ENCODE assay signal across 16 cellular contexts in the genomic region with DNA sequence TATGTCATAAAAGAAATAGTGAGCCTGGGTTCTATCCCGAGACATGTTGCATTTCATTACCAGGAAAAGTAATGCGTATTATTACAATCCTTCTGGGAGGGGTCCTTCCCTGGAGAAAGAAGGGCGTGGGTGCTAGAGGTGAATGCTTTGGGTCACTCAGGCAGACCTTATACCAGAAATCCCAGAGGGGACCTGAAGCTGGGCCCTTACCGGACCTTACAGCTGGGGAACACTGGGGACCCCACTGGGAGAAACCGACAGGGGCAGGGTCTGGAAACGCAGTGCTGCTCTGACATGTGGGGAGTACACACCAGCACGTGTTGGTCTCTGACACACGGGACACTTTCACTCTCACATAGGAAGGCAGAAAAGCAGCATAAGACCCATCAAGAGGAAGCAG.
DNase-seq lines count a peak whose midpoint lies in the region; ATAC-seq and TF ChIP-seq lines count a peak whose summit lies in the region.
"Had no signal": no experiment of that assay in that cellular context is flagged by ENCODE, and none has a peak within 500 bp of the region (broad histone marks: within the 10 kb centered on the region; RNA-seq: fewer than 3 reads in every experiment).

No MANE protein-coding gene starts in this region.

- 81 to 85% methylated on average over 8 of the region's 8 CpGs for WGBS in esophagus, 2 donors

- no peak for TF ChIP-seq CTCF in nephron (IDR thresholded peaks at IDR 0.05; ENCODE audit: unreplicated experiment in 3 of 3)

- H3K27ac ChIP-seq in esophagus (ENCODE audit: low read depth in 2 of 2, low read length in 1 of 2) (peak overlapping the region; percentile 34 to 37), subcutaneous abdominal adipose tissue (ENCODE audit: low read depth, low read length) (peak overlapping the region; percentile 85)
- H3K27ac ChIP-seq: 22Rv1 had no signal

- no peaks in the 10 kb centered on the region for H3K4me1 ChIP-seq in esophagus (ENCODE audit: control insufficient read depth in 2 of 2, insufficient read depth in 2 of 2, low read length in 1 of 2)
- peaks cover 17 to 67% (median 54%) of the 10 kb centered on the region in 5 donors for H3K4me1 ChIP-seq in subcutaneous abdominal adipose tissue (ENCODE audit: control insufficient read depth in 5 of 5, insufficient read depth in 5 of 5, low read length in 5 of 5)

- no peak overlapping the region for H3K4me3 Mint-ChIP-seq in T-helper 1 cell treated with Interleukin-12 subunit alpha and Interleukin-12 subunit beta and Interleukin-4 antibody, amounts not matched to agents 30 μg/mL and 1 μg/mL, for 36 hours
- peak overlapping the region in 1 of 3 experiments; percentile 55 for H3K4me3 Mint-ChIP-seq in nephron
- H3K4me3 Mint-ChIP-seq: activated naive CD8-positive, alpha-beta T cell treated with anti-CD3 and anti-CD28 coated beads, Interleukin-2, amount 10 ng/mL, durations not matched to agents 7 days and 5 days; CD14-positive monocyte had no signal

- H3K9me3 Mint-ChIP-seq in T-helper 1 cell treated with Interleukin-12 subunit alpha and Interleukin-12 subunit beta and Interleukin-4 antibody, amounts not matched to agents 30 μg/mL and 1 μg/mL, for 36 hours, result no peaks in the 10 kb centered on the region
- no peaks in the 10 kb centered on the region for H3K9me3 Mint-ChIP-seq in nephron
- H3K9me3 Mint-ChIP-seq: activated naive CD8-positive, alpha-beta T cell treated with anti-CD3 and anti-CD28 coated beads, Interleukin-2, amount 10 ng/mL, durations not matched to agents 7 days and 5 days had no signal

- H3K36me3 Mint-ChIP-seq in T-helper 1 cell treated with Interleukin-12 subunit alpha and Interleukin-12 subunit beta and Interleukin-4 antibody, amounts not matched to agents 30 μg/mL and 1 μg/mL, for 36 hours (ENCODE audit: low read depth), result peaks cover 2% of the 10 kb centered on the region
- H3K36me3 Mint-ChIP-seq in nephron (ENCODE audit: low read depth), result peaks cover 1% of the 10 kb centered on the region

- H3K36me3 ChIP-seq in esophagus (ENCODE audit: control insufficient read depth in 2 of 2, insufficient read depth in 2 of 2, low read length in 1 of 2) (no peaks in the 10 kb centered on the region), subcutaneous abdominal adipose tissue (ENCODE audit: control insufficient read depth in 5 of 5, insufficient read depth in 5 of 5, low read length in 5 of 5) (no peaks in the 10 kb centered on the region)

- DNase-seq in T-helper 1 cell (no peak), NCI-H82 treated with DMSO at 0.1 percent for 48 hours (lab: John Stamatoyannopoulos, UW; ENCODE audit: unreplicated experiment) (no peak), NCI-H2107 (lab: John Stamatoyannopoulos, UW) (no peak)
- DNase-seq: activated CD4-positive, alpha-beta T cell treated with anti-CD3 and anti-CD28 coated beads for 48 hours; activated naive CD8-positive, alpha-beta T cell treated with anti-CD3 and anti-CD28 coated beads, Interleukin-2, amount 10 ng/mL, durations not matched to agents 7 days and 5 days; DMS79; foreskin fibroblast; NCI-H146; NCI-H345 had no signal

- H3K9me3 ChIP-seq in esophagus (ENCODE audit: control insufficient read depth in 2 of 2, insufficient read depth in 1 of 2, low read depth in 1 of 2, low read length in 1 of 2), result no peaks in the 10 kb centered on the region
- no peaks in the 10 kb centered on the region for H3K9me3 ChIP-seq in subcutaneous abdominal adipose tissue (ENCODE audit: control insufficient read depth in 5 of 5, low read length in 5 of 5)

- H3K9ac ChIP-seq in subcutaneous abdominal adipose tissue (ENCODE audit: low read length in 5 of 5), result peak overlapping the region in 4 of 5 donors; percentile 11 to 78 (median 57)

- H3K4me3 ChIP-seq in esophagus (ENCODE audit: low read depth in 1 of 2, low read length in 2 of 2) (no peak overlapping the region), subcutaneous abdominal adipose tissue (ENCODE audit: low read depth in 1 of 5, low read length in 5 of 5) (peak overlapping the region in 2 of 5 donors; percentile 13 to 22)

- no peak for ATAC-seq in HG03196 (IDR thresholded peaks at IDR 0.05; ENCODE audit: unreplicated experiment)

- H3K27me3 ChIP-seq in esophagus (ENCODE audit: control insufficient read depth in 1 of 2, insufficient read depth in 2 of 2, low read length in 2 of 2) (no peaks in the 10 kb centered on the region), subcutaneous abdominal adipose tissue (ENCODE audit: control insufficient read depth in 5 of 5, insufficient read depth in 4 of 5, low read length in 5 of 5) (no peaks in the 10 kb centered on the region)

- no peaks in the 10 kb centered on the region for H3K27me3 Mint-ChIP-seq in T-helper 1 cell treated with Interleukin-12 subunit alpha and Interleukin-12 subunit beta and Interleukin-4 antibody, amounts not matched to agents 30 μg/mL and 1 μg/mL, for 36 hours (ENCODE audit: low read depth)
- H3K27me3 Mint-ChIP-seq in nephron (ENCODE audit: low read depth), result peaks cover 5% of the 10 kb centered on the region
- H3K27me3 Mint-ChIP-seq: activated naive CD8-positive, alpha-beta T cell treated with anti-CD3 and anti-CD28 coated beads, Interleukin-2, amount 10 ng/mL, durations not matched to agents 7 days and 5 days had no signal

- H3K27ac Mint-ChIP-seq in T-helper 1 cell treated with Interleukin-12 subunit alpha and Interleukin-12 subunit beta and Interleukin-4 antibody, amounts not matched to agents 30 μg/mL and 1 μg/mL, for 36 hours, result peak overlapping the region; percentile 18
- H3K27ac Mint-ChIP-seq in nephron, result peak overlapping the region in 2 of 3 experiments; percentile 83 to 87

- H3K4me1 Mint-ChIP-seq in T-helper 1 cell treated with Interleukin-12 subunit alpha and Interleukin-12 subunit beta and Interleukin-4 antibody, amounts not matched to agents 30 μg/mL and 1 μg/mL, for 36 hours (ENCODE audit: low read depth), result peaks cover 49% of the 10 kb centered on the region
- H3K4me1 Mint-ChIP-seq in nephron, result peaks cover 66% of the 10 kb centered on the region
